ENCODE assay signal across 29 cellular contexts in the genomic region with DNA sequence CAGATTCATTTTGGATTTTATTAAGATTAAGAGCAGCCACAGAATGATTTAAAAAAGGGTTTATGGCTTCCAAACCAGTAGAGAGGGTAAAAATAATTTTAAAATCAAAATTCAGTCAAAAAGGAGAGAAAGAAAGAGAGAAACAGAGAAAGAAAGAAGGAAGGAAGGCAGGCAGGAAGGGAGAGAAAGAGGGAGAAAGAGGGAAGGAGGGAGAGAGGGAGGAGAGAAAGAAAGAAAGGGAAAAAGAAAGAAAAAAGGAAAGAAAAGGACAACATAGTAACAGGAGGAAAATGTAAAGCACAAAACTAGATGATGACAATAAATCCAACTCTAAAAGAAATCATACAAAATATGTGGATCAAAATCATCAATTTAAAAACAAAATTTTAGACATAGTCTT.
"Had no signal": no experiment of that assay in that cellular context is flagged by ENCODE, and none has a peak within 500 bp of the region (broad histone marks: within the 10 kb centered on the region; RNA-seq: fewer than 3 reads in every experiment).

No MANE protein-coding gene starts in this region.

- H3K27me3 Mint-ChIP-seq: stimulated activated memory B cell treated with anti-CD40 and anti-IgM and Interleukin-4, amounts not matched to agents 10 μg/mL and 1 μg/mL and 100 μg/mL, for 72 hours; stimulated activated naive B cell treated with anti-CD40 and anti-IgM and Interleukin-4, amounts not matched to agents 10 μg/mL and 1 μg/mL and 100 μg/mL, for 72 hours; stimulated activated naive CD8-positive, alpha-beta T cell treated with anti-CD3 and anti-CD28 coated beads, Interleukin-15, amount 100 ng/mL, for 72 hours; stimulated activated naive CD8-positive, alpha-beta T cell treated with anti-CD3 and anti-CD28 coated beads, Interleukin-15, Interleukin-2, amounts not matched to agents 100 ng/mL and 50 ng/mL, for 24 hours; type B pancreatic cell had no signal

- H3K9me3 Mint-ChIP-seq: stimulated activated effector memory CD8-positive, alpha-beta T cell treated with anti-CD3 and anti-CD28 coated beads, Interleukin-12 subunit alpha, Interleukin-12 subunit beta, amount 100 ng/mL, for 72 hours; stimulated activated memory B cell treated with anti-CD40 and anti-IgM and Interleukin-4, amounts not matched to agents 10 μg/mL and 1 μg/mL and 100 μg/mL, for 72 hours; stimulated activated naive CD8-positive, alpha-beta T cell treated with anti-CD3 and anti-CD28 coated beads, Interleukin-15, amount 100 ng/mL, for 72 hours; stimulated activated naive CD8-positive, alpha-beta T cell treated with anti-CD3 and anti-CD28 coated beads, Interleukin-15, Interleukin-2, amounts not matched to agents 100 ng/mL and 50 ng/mL, for 24 hours; type B pancreatic cell had no signal

- H3K4me3 Mint-ChIP-seq: stimulated activated effector memory CD8-positive, alpha-beta T cell treated with anti-CD3 and anti-CD28 coated beads, Interleukin-12 subunit alpha, Interleukin-12 subunit beta, amount 100 ng/mL, for 72 hours; stimulated activated memory B cell treated with anti-CD40 and anti-IgM and Interleukin-4, amounts not matched to agents 10 μg/mL and 1 μg/mL and 100 μg/mL, for 72 hours; stimulated activated naive B cell treated with anti-CD40 and anti-IgM and Interleukin-4, amounts not matched to agents 10 μg/mL and 1 μg/mL and 100 μg/mL, for 72 hours; stimulated activated naive CD8-positive, alpha-beta T cell treated with anti-CD3 and anti-CD28 coated beads, Interleukin-15, amount 100 ng/mL, for 72 hours; stimulated activated naive CD8-positive, alpha-beta T cell treated with anti-CD3 and anti-CD28 coated beads, Interleukin-15, Interleukin-2, amounts not matched to agents 100 ng/mL and 50 ng/mL, for 24 hours; type B pancreatic cell had no signal

- ATAC-seq: stimulated activated effector memory CD8-positive, alpha-beta T cell treated with anti-CD3 and anti-CD28 coated beads, Interleukin-12 subunit alpha, Interleukin-12 subunit beta, amount 100 ng/mL, for 72 hours; stimulated activated memory B cell treated with anti-CD40 and anti-IgM and Interleukin-4, amounts not matched to agents 10 μg/mL and 1 μg/mL and 100 μg/mL, for 72 hours; stimulated activated naive B cell treated with anti-CD40 and anti-IgM and Interleukin-4, amounts not matched to agents 10 μg/mL and 1 μg/mL and 100 μg/mL, for 72 hours; stimulated activated naive CD8-positive, alpha-beta T cell treated with anti-CD3 and anti-CD28 coated beads, Interleukin-15, amount 100 ng/mL, for 72 hours; stimulated activated naive CD8-positive, alpha-beta T cell treated with anti-CD3 and anti-CD28 coated beads, Interleukin-15, Interleukin-2, amounts not matched to agents 100 U/mL and 50 U/mL, for 24 hours; upper lobe of right lung had no signal

- H3K36me3 Mint-ChIP-seq: stimulated activated effector memory CD8-positive, alpha-beta T cell treated with anti-CD3 and anti-CD28 coated beads, Interleukin-12 subunit alpha, Interleukin-12 subunit beta, amount 100 ng/mL, for 72 hours; type B pancreatic cell had no signal

- H3K27me3 ChIP-seq: stomach, suprapubic skin, testis, thyroid gland, tibial artery, tibial nerve, transverse colon, upper lobe of left lung, upper lobe of right lung, uterus, vagina had no signal

- H3K9me3 ChIP-seq: stomach, suprapubic skin, testis, thoracic aorta, thyroid gland, tibial artery, tibial nerve, transverse colon, upper lobe of left lung, upper lobe of right lung, uterus, vagina had no signal

- H3K27ac Mint-ChIP-seq: stimulated activated effector memory CD8-positive, alpha-beta T cell treated with anti-CD3 and anti-CD28 coated beads, Interleukin-12 subunit alpha, Interleukin-12 subunit beta, amount 100 ng/mL, for 72 hours; stimulated activated memory B cell treated with anti-CD40 and anti-IgM and Interleukin-4, amounts not matched to agents 10 μg/mL and 1 μg/mL and 100 μg/mL, for 72 hours; stimulated activated naive B cell treated with anti-CD40 and anti-IgM and Interleukin-4, amounts not matched to agents 10 μg/mL and 1 μg/mL and 100 μg/mL, for 72 hours; stimulated activated naive CD8-positive, alpha-beta T cell treated with anti-CD3 and anti-CD28 coated beads, Interleukin-15, amount 100 ng/mL, for 72 hours; stimulated activated naive CD8-positive, alpha-beta T cell treated with anti-CD3 and anti-CD28 coated beads, Interleukin-15, Interleukin-2, amounts not matched to agents 100 ng/mL and 50 ng/mL, for 24 hours; type B pancreatic cell had no signal

- DNase-seq: stimulated activated CD4-positive, alpha-beta T cell treated with anti-CD3 and anti-CD28 coated beads, Interleukin-2, amount 100 ng/mL, for 48 hours; stimulated activated CD4-positive, alpha-beta T cell treated with anti-CD3 and anti-CD28 coated beads, Interleukin-4, amount 100 ng/mL, for 1 hour; stimulated activated CD4-positive, alpha-beta T cell treated with anti-CD3 and anti-CD28 coated beads, Interleukin-4, amount 100 ng/mL, for 24 hours; stimulated activated CD4-positive, alpha-beta T cell treated with anti-CD3 and anti-CD28 coated beads, Interleukin-4, amount 100 ng/mL, for 4 hours; stimulated activated CD8-positive, alpha-beta memory T cell treated with anti-CD3 and anti-CD28 coated beads, Interleukin-4, amount 100 ng/mL, for 48 hours; stimulated activated naive B cell treated with anti-CD40 and anti-IgM and Interleukin-4, amounts not matched to agents 10 μg/mL and 1 μg/mL and 100 μg/mL, for 72 hours; stimulated activated naive CD4-positive, alpha-beta T cell; stimulated activated naive CD4-positive, alpha-beta T cell treated with Interleukin-2 at 50 U/mL for 16 hours; stimulated activated naive CD8-positive, alpha-beta T cell treated with anti-CD3 and anti-CD28 coated beads, Interleukin-15, amount 100 ng/mL, for 72 hours; stimulated activated naive CD8-positive, alpha-beta T cell treated with anti-CD3 and anti-CD28 coated beads, Interleukin-15, Interleukin-2, amounts not matched to agents 100 U/mL and 50 U/mL, for 24 hours; stomach; substantia nigra; testis; thyroid gland; tibial artery; transverse colon; trophoblast cell; upper lobe of right lung; uterus had no signal

- H3K36me3 ChIP-seq: stomach, suprapubic skin, thoracic aorta, thyroid gland, tibial artery, tibial nerve, transverse colon, upper lobe of left lung, upper lobe of right lung, uterus, vagina had no signal

- H3K4me3 ChIP-seq: stomach, suprapubic skin, testis, thoracic aorta, thyroid gland, tibial artery, tibial nerve, transverse colon, upper lobe of left lung, upper lobe of right lung, uterus, vagina had no signal

- H3K27ac ChIP-seq: stomach, suprapubic skin, testis, thoracic aorta, thyroid gland, tibial artery, tibial nerve, transverse colon, upper lobe of left lung, upper lobe of right lung, uterus, vagina had no signal

- H3K4me1 ChIP-seq: stomach, suprapubic skin, testis, tibial artery, tibial nerve, transverse colon, upper lobe of left lung, upper lobe of right lung, uterus, vagina had no signal

- FAIRE-seq: urothelium cell line had no signal

- H3K4me1 Mint-ChIP-seq: stimulated activated effector memory CD8-positive, alpha-beta T cell treated with anti-CD3 and anti-CD28 coated beads, Interleukin-12 subunit alpha, Interleukin-12 subunit beta, amount 100 ng/mL, for 72 hours; stimulated activated naive CD8-positive, alpha-beta T cell treated with anti-CD3 and anti-CD28 coated beads, Interleukin-15, amount 100 ng/mL, for 72 hours had no signal
